8 cellular contexts compared by ENCODE assay signal in genomic region chr20:35207950-35208611, GRCh38. TPM values are rescaled to one million over a fixed set of nuclear protein-coding genes. Genes with fewer than 3 reads are reported as not detected.
DNase-seq lines count a peak whose midpoint lies in the region; ATAC-seq and TF ChIP-seq lines count a peak whose summit lies in the region.

No MANE protein-coding gene starts in this region.

- H3K4me3 ChIP-seq in CD4-positive, CD25-positive, alpha-beta regulatory T cell (ENCODE audit: low read depth, low read length), result no peak overlapping the region
- H3K4me3 ChIP-seq in OCI-LY3 (ENCODE audit: low read length) (peak overlapping the region; percentile 42), epithelial cell of proximal tubule (ENCODE audit: low read depth, low read length) (peak overlapping the region; percentile 40), muscle layer of colon (ENCODE audit: low read depth in 1 of 2, low read length in 2 of 2) (peak overlapping the region in 1 of 2 donors; percentile 5)

- no peaks in the 10 kb centered on the region for H3K9me3 Mint-ChIP-seq in CD4-positive, CD25-positive, alpha-beta regulatory T cell

- H3K4me1 ChIP-seq in CD4-positive, CD25-positive, alpha-beta regulatory T cell (ENCODE audit: control insufficient read depth, insufficient read depth, low read length, poor library complexity, severe bottlenecking), result no peaks in the 10 kb centered on the region
- H3K4me1 ChIP-seq in OCI-LY3 (ENCODE audit: low read length) (0 out of 2 replicates have a peak, but pooled peaks cover 5% of the 10 kb centered on the region), muscle layer of colon (ENCODE audit: insufficient read depth, low read length) (no peaks in the 10 kb centered on the region)

- peak overlapping the region; percentile 67 for H3K4me2 ChIP-seq in OCI-LY3 (ENCODE audit: low read length)

- H2AFZ ChIP-seq in OCI-LY3 (ENCODE audit: low read depth, low read length), result peak overlapping the region; percentile 71

- no peaks in the 10 kb centered on the region for H3K4me1 Mint-ChIP-seq in CD4-positive, CD25-positive, alpha-beta regulatory T cell

- H3K9me3 ChIP-seq in CD4-positive, CD25-positive, alpha-beta regulatory T cell (ENCODE audit: control insufficient read depth in 2 of 2, low read length in 2 of 2), result no peaks in the 10 kb centered on the region
- H3K9me3 ChIP-seq in OCI-LY3 (ENCODE audit: insufficient read depth, low read length) (no peaks in the 10 kb centered on the region), muscle layer of colon (ENCODE audit: low read length) (no peaks in the 10 kb centered on the region)

- DNase-seq in CD4-positive, CD25-positive, alpha-beta regulatory T cell, result peak; percentile 58 to 85 (median 74)
- DNase-seq in HUDEP-2 (lab: John Stamatoyannopoulos, UW; ENCODE audit: unreplicated experiment in 76 of 76), result peak in 71 of 76 experiments; percentile 3 to 86 (median 65)
- DNase-seq in activated T-cell treated with anti-CD3 and anti-CD28 coated beads for 1 hour (ENCODE audit: low read depth), result peak; percentile 78
- peak; percentile 52 for DNase-seq in epithelial cell of proximal tubule (ENCODE audit: low read depth)
- DNase-seq in stimulated activated CD8-positive, alpha-beta memory T cell treated with anti-CD3 and anti-CD28 coated beads, Interleukin-4, amount 100 ng/mL, for 1 hour (ENCODE audit: low read depth in 2 of 2, low spot score in 1 of 2), result peak; percentile 60 to 66

- no peaks in the 10 kb centered on the region for H3K27me3 Mint-ChIP-seq in CD4-positive, CD25-positive, alpha-beta regulatory T cell

- no peaks in the 10 kb centered on the region for H3K36me3 ChIP-seq in CD4-positive, CD25-positive, alpha-beta regulatory T cell (ENCODE audit: control insufficient read depth, insufficient read depth, low read length)
- no peaks in the 10 kb centered on the region for H3K36me3 ChIP-seq in OCI-LY3 (replicated peaks; ENCODE audit: low read depth, low read length)
- H3K36me3 ChIP-seq in muscle layer of colon (ENCODE audit: insufficient read depth, low read length), result no peaks in the 10 kb centered on the region

- no peaks in the 10 kb centered on the region for H4K20me1 ChIP-seq in OCI-LY3 (ENCODE audit: insufficient read depth, low read length)

- TF ChIP-seq CTCF in OCI-LY3 (IDR thresholded peaks at IDR 0.05; ENCODE audit: low read depth, low read length) (peak; percentile 91), epithelial cell of proximal tubule (conservative IDR thresholded peaks at IDR 0.05; ENCODE audit: low read depth, low read length) (peak; percentile 88)

- no peak overlapping the region for H3K27ac ChIP-seq in CD4-positive, CD25-positive, alpha-beta regulatory T cell (ENCODE audit: insufficient read depth, low read length, poor library complexity, severe bottlenecking)
- no peak overlapping the region for H3K27ac ChIP-seq in OCI-LY3 (ENCODE audit: low read length)
- peak overlapping the region; percentile 25 for H3K27ac ChIP-seq in muscle layer of colon (ENCODE audit: low read depth, low read length)

- no peaks in the 10 kb centered on the region for H3K79me2 ChIP-seq in OCI-LY3 (ENCODE audit: low read length)

- no peaks in the 10 kb centered on the region for H3K27me3 ChIP-seq in CD4-positive, CD25-positive, alpha-beta regulatory T cell (ENCODE audit: control insufficient read depth, insufficient read depth, low read length)
- H3K27me3 ChIP-seq in OCI-LY3 (ENCODE audit: low read depth, low read length) (no peaks in the 10 kb centered on the region), muscle layer of colon (ENCODE audit: control insufficient read depth in 1 of 2, insufficient read depth in 2 of 2, low read length in 2 of 2) (no peaks in the 10 kb centered on the region)

- no peak overlapping the region for H3K4me3 Mint-ChIP-seq in CD4-positive, CD25-positive, alpha-beta regulatory T cell

- peaks cover 3% of the 10 kb centered on the region for H3K36me3 Mint-ChIP-seq in CD4-positive, CD25-positive, alpha-beta regulatory T cell

- H3K9ac ChIP-seq in OCI-LY3 (ENCODE audit: low read length), result no peak overlapping the region
- H3K9ac ChIP-seq in muscle layer of colon (ENCODE audit: low read length), result no peak overlapping the region

- no peak overlapping the region for H3K27ac Mint-ChIP-seq in CD4-positive, CD25-positive, alpha-beta regulatory T cell

- peak; percentile 61 to 74 for ATAC-seq in CD4-positive, CD25-positive, alpha-beta regulatory T cell (ENCODE audit: low read depth in 2 of 2)
- ATAC-seq in GM21737 (IDR thresholded peaks at IDR 0.05; ENCODE audit: unreplicated experiment), result no peak

RNA-seq across cellular contexts. Expression of gene MMP24, which starts 18.4 kb away (rescaled TPM):
- total RNA-seq in CD4-positive, CD25-positive, alpha-beta regulatory T cell, result not detected
- under 1 TPM; 0.05 to 0.16 (median 0.09) TPM for polyA plus RNA-seq in CD4-positive, CD25-positive, alpha-beta regulatory T cell
- 8.2 and 12.2 TPM in 2 replicates for total RNA-seq in epithelial cell of proximal tubule

RNA-seq across cellular contexts. Expression of gene PROCR, which starts 36.2 kb away (rescaled TPM):
- not detected for total RNA-seq in CD4-positive, CD25-positive, alpha-beta regulatory T cell
- 1 to 10 TPM in 3 of 4 donors, under 1 TPM in 1; 1.00 to 3.7 (median 1.7) TPM for polyA plus RNA-seq in CD4-positive, CD25-positive, alpha-beta regulatory T cell
- total RNA-seq in epithelial cell of proximal tubule, result 39.3 and 56.6 TPM in 2 replicates

Comparison
In these comparisons a context has a peak if more than half of its experiments do, and no peak if none do; other contexts are left out.
1. RNA of gene PROCR, which starts 36.2 kb away (total RNA-seq): 39.3 to 56.6 TPM in epithelial cell of proximal tubule; not detected in CD4-positive, CD25-positive, alpha-beta regulatory T cell (single experiment); every median in the first group is over 10 times any median in the second.
2. Peak in every context shown above with its lines, with median percentiles within 50 percentile points of each other: DNase-seq.